Comparison of ENCODE assay signal across 32 cellular contexts in the genomic region with DNA sequence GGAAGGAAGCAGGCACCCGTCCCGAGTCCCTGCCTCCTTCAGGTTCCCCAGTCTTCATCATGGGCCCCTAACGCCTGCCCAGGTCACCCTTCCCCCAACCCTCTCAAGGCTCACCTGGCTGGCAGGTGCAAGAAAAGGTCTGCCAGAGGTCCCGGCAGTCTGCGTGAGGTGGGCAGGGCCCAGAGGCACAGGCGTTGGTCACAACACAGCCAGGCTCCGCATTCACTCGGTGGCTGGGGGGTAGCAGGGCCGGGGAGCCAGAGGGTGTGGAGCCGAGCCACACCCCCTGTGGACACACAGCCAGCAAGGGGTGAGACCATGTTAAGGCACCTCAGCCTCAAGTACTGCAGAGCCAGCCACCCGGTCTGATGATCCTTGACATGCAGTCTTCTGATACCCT. TPM values are rescaled to one million over a fixed set of nuclear protein-coding genes. Genes with fewer than 3 reads are reported as not detected.
"Had no signal": no experiment of that assay in that cellular context is flagged by ENCODE, and none has a peak within 500 bp of the region (broad histone marks: within the 10 kb centered on the region; RNA-seq: fewer than 3 reads in every experiment).

No MANE protein-coding gene starts in this region.

- H3K4me3 ChIP-seq: stomach, suprapubic skin, testis, thoracic aorta, thyroid gland, tibial artery, tibial nerve, transverse colon, upper lobe of left lung, upper lobe of right lung, uterus, vagina had no signal

- H3K27ac Mint-ChIP-seq: stimulated activated memory B cell treated with anti-CD40 and anti-IgM and Interleukin-4, amounts not matched to agents 10 μg/mL and 1 μg/mL and 100 μg/mL, for 72 hours; stimulated activated naive B cell treated with anti-CD40 and anti-IgM and Interleukin-4, amounts not matched to agents 10 μg/mL and 1 μg/mL and 100 μg/mL, for 72 hours; stimulated activated naive CD8-positive, alpha-beta T cell treated with anti-CD3 and anti-CD28 coated beads, Interleukin-15, Interleukin-2, amounts not matched to agents 100 ng/mL and 50 ng/mL, for 24 hours had no signal

- H3K27me3 Mint-ChIP-seq: stimulated activated memory B cell treated with anti-CD40 and anti-IgM and Interleukin-4, amounts not matched to agents 10 μg/mL and 1 μg/mL and 100 μg/mL, for 72 hours; stimulated activated naive CD8-positive, alpha-beta T cell treated with anti-CD3 and anti-CD28 coated beads, Interleukin-15, amount 100 ng/mL, for 72 hours; stimulated activated naive CD8-positive, alpha-beta T cell treated with anti-CD3 and anti-CD28 coated beads, Interleukin-15, Interleukin-2, amounts not matched to agents 100 ng/mL and 50 ng/mL, for 24 hours; type B pancreatic cell had no signal

- DNase-seq: stimulated activated CD4-positive, alpha-beta T cell treated with anti-CD3 and anti-CD28 coated beads, Interleukin-2, amount 100 ng/mL, for 48 hours; stimulated activated CD4-positive, alpha-beta T cell treated with anti-CD3 and anti-CD28 coated beads, Interleukin-4, amount 100 ng/mL, for 1 hour; stimulated activated CD4-positive, alpha-beta T cell treated with anti-CD3 and anti-CD28 coated beads, Interleukin-4, amount 100 ng/mL, for 24 hours; stimulated activated CD4-positive, alpha-beta T cell treated with anti-CD3 and anti-CD28 coated beads, Interleukin-4, amount 100 ng/mL, for 4 hours; stimulated activated CD8-positive, alpha-beta memory T cell treated with anti-CD3 and anti-CD28 coated beads, Interleukin-4, amount 100 ng/mL, for 48 hours; stimulated activated naive B cell treated with anti-CD40 and anti-IgM and Interleukin-4, amounts not matched to agents 10 μg/mL and 1 μg/mL and 100 μg/mL, for 72 hours; stimulated activated naive CD4-positive, alpha-beta T cell; stimulated activated naive CD4-positive, alpha-beta T cell treated with Interleukin-2 at 50 U/mL for 16 hours; stimulated activated naive CD8-positive, alpha-beta T cell treated with anti-CD3 and anti-CD28 coated beads, Interleukin-15, amount 100 ng/mL, for 72 hours; stimulated activated naive CD8-positive, alpha-beta T cell treated with anti-CD3 and anti-CD28 coated beads, Interleukin-15, Interleukin-2, amounts not matched to agents 100 U/mL and 50 U/mL, for 24 hours; stomach; substantia nigra; testis; thyroid gland; tibial artery; transverse colon; trophoblast cell; upper lobe of right lung; uterus had no signal

- H3K4me3 Mint-ChIP-seq: stimulated activated effector memory CD8-positive, alpha-beta T cell treated with anti-CD3 and anti-CD28 coated beads, Interleukin-12 subunit alpha, Interleukin-12 subunit beta, amount 100 ng/mL, for 72 hours; stimulated activated memory B cell treated with anti-CD40 and anti-IgM and Interleukin-4, amounts not matched to agents 10 μg/mL and 1 μg/mL and 100 μg/mL, for 72 hours; stimulated activated naive B cell treated with anti-CD40 and anti-IgM and Interleukin-4, amounts not matched to agents 10 μg/mL and 1 μg/mL and 100 μg/mL, for 72 hours; stimulated activated naive CD8-positive, alpha-beta T cell treated with anti-CD3 and anti-CD28 coated beads, Interleukin-15, amount 100 ng/mL, for 72 hours; stimulated activated naive CD8-positive, alpha-beta T cell treated with anti-CD3 and anti-CD28 coated beads, Interleukin-15, Interleukin-2, amounts not matched to agents 100 ng/mL and 50 ng/mL, for 24 hours; type B pancreatic cell had no signal

- H3K27me3 ChIP-seq: testis, thyroid gland, tibial artery, tibial nerve, transverse colon, upper lobe of left lung, upper lobe of right lung, uterus, vagina had no signal

- H3K9me3 Mint-ChIP-seq: stimulated activated effector memory CD8-positive, alpha-beta T cell treated with anti-CD3 and anti-CD28 coated beads, Interleukin-12 subunit alpha, Interleukin-12 subunit beta, amount 100 ng/mL, for 72 hours; stimulated activated memory B cell treated with anti-CD40 and anti-IgM and Interleukin-4, amounts not matched to agents 10 μg/mL and 1 μg/mL and 100 μg/mL, for 72 hours; stimulated activated naive B cell treated with anti-CD40 and anti-IgM and Interleukin-4, amounts not matched to agents 10 μg/mL and 1 μg/mL and 100 μg/mL, for 72 hours; stimulated activated naive CD8-positive, alpha-beta T cell treated with anti-CD3 and anti-CD28 coated beads, Interleukin-15, amount 100 ng/mL, for 72 hours; stimulated activated naive CD8-positive, alpha-beta T cell treated with anti-CD3 and anti-CD28 coated beads, Interleukin-15, Interleukin-2, amounts not matched to agents 100 ng/mL and 50 ng/mL, for 24 hours; type B pancreatic cell had no signal

- H3K36me3 Mint-ChIP-seq: stimulated activated memory B cell treated with anti-CD40 and anti-IgM and Interleukin-4, amounts not matched to agents 10 μg/mL and 1 μg/mL and 100 μg/mL, for 72 hours; stimulated activated naive B cell treated with anti-CD40 and anti-IgM and Interleukin-4, amounts not matched to agents 10 μg/mL and 1 μg/mL and 100 μg/mL, for 72 hours; type B pancreatic cell had no signal

- H3K4me1 ChIP-seq: uterus had no signal

- H3K27ac ChIP-seq: stomach, suprapubic skin, testis, thoracic aorta, thyroid gland, tibial artery, tibial nerve, transverse colon, upper lobe of left lung, upper lobe of right lung, uterus, vagina had no signal

- H3K36me3 ChIP-seq: stomach, suprapubic skin, thoracic aorta, thyroid gland, tibial artery, transverse colon, upper lobe of left lung, upper lobe of right lung, uterus, vagina had no signal

- H3K9me3 ChIP-seq: stomach, suprapubic skin, testis, thoracic aorta, thyroid gland, tibial artery, tibial nerve, transverse colon, upper lobe of left lung, upper lobe of right lung, uterus, vagina had no signal

- ATAC-seq: stimulated activated effector memory CD8-positive, alpha-beta T cell treated with anti-CD3 and anti-CD28 coated beads, Interleukin-12 subunit alpha, Interleukin-12 subunit beta, amount 100 ng/mL, for 72 hours; stimulated activated memory B cell treated with anti-CD40 and anti-IgM and Interleukin-4, amounts not matched to agents 10 μg/mL and 1 μg/mL and 100 μg/mL, for 72 hours; stimulated activated naive B cell treated with anti-CD40 and anti-IgM and Interleukin-4, amounts not matched to agents 10 μg/mL and 1 μg/mL and 100 μg/mL, for 72 hours; stimulated activated naive CD8-positive, alpha-beta T cell treated with anti-CD3 and anti-CD28 coated beads, Interleukin-15, amount 100 ng/mL, for 72 hours; stimulated activated naive CD8-positive, alpha-beta T cell treated with anti-CD3 and anti-CD28 coated beads, Interleukin-15, Interleukin-2, amounts not matched to agents 100 U/mL and 50 U/mL, for 24 hours; upper lobe of right lung had no signal

RNA-seq across cellular contexts. Expression of a gene that starts 30.2 kb away (rescaled TPM):
- total RNA-seq: stomach, subcutaneous adipose tissue, suprapubic skin, temporal lobe, thyroid gland, tibial nerve, upper lobe of right lung, ureter, urinary bladder, uterus, vagina had no signal
- polyA plus RNA-seq: urinary bladder had no signal
